28 cellular contexts compared by ENCODE assay signal in genomic region chr14:105229099-105229655, GRCh38.
"Had no signal": no experiment of that assay in that cellular context is flagged by ENCODE, and none has a peak within 500 bp of the region (broad histone marks: within the 10 kb centered on the region; RNA-seq: fewer than 3 reads in every experiment).

No MANE protein-coding gene starts in this region.

- H3K4me1 ChIP-seq: heart right ventricle, left lung, lower lobe of right lung, right atrium auricular region, right lobe of liver, stomach, testis, tibial artery, upper lobe of right lung had no signal

- H3K27ac Mint-ChIP-seq: naive thymus-derived CD4-positive, alpha-beta T cell; natural killer cell treated with Interleukin-12 subunit alpha and Interleukin-12 subunit beta and Interleukin-15 and Interleukin-18, amount 100 ng/mL, for 72 hours; progenitor cell of endocrine pancreas; stimulated activated naive B cell treated with anti-CD40 and anti-IgM and Interleukin-4, amounts not matched to agents 10 μg/mL and 1 μg/mL and 100 μg/mL, for 72 hours had no signal

- H3K36me3 Mint-ChIP-seq: natural killer cell treated with Interleukin-12 subunit alpha and Interleukin-12 subunit beta and Interleukin-15 and Interleukin-18, amount 100 ng/mL, for 72 hours had no signal

- H3K9me3 Mint-ChIP-seq: naive thymus-derived CD4-positive, alpha-beta T cell; natural killer cell treated with Interleukin-12 subunit alpha and Interleukin-12 subunit beta and Interleukin-15 and Interleukin-18, amount 100 ng/mL, for 72 hours; neural crest cell; stimulated activated naive B cell treated with anti-CD40 and anti-IgM and Interleukin-4, amounts not matched to agents 10 μg/mL and 1 μg/mL and 100 μg/mL, for 72 hours had no signal

- H3K36me3 ChIP-seq: ovary had no signal

- H3K9me3 ChIP-seq: heart right ventricle, left lung, lower lobe of right lung, ovary, right atrium auricular region, right lobe of liver, stomach, testis, tibial artery, upper lobe of right lung had no signal

- H3K27me3 ChIP-seq: heart right ventricle, hepatocyte, left lung, ovary, right atrium auricular region, right lobe of liver, stomach, testis, tibial artery, upper lobe of right lung had no signal

- ATAC-seq: left lung; naive thymus-derived CD4-positive, alpha-beta T cell; natural killer cell treated with Interleukin-12 subunit alpha and Interleukin-12 subunit beta and Interleukin-15 and Interleukin-18, amount 100 ng/mL, for 72 hours; stimulated activated naive B cell treated with anti-CD40 and anti-IgM and Interleukin-4, amounts not matched to agents 10 μg/mL and 1 μg/mL and 100 μg/mL, for 72 hours; stimulated activated naive CD8-positive, alpha-beta T cell treated with anti-CD3 and anti-CD28 coated beads, Interleukin-15, Interleukin-2, amounts not matched to agents 100 U/mL and 50 U/mL, for 24 hours had no signal

- DNase-seq: heart right ventricle; islet precursor cell; kidney glomerular epithelial cell; left cardiac atrium; lower lobe of right lung; mammary epithelial cell; mesenchymal stem cell; naive thymus-derived CD4-positive, alpha-beta T cell; stimulated activated CD4-positive, alpha-beta T cell treated with anti-CD3 and anti-CD28 coated beads, Interleukin-12 subunit alpha, Interleukin-12 subunit beta, amount 100 ng/mL, for 4 hours; stimulated activated CD4-positive, alpha-beta T cell treated with anti-CD3 and anti-CD28 coated beads, Interleukin-15, amount 100 ng/mL, for 24 hours; stimulated activated CD4-positive, alpha-beta T cell treated with anti-CD3 and anti-CD28 coated beads, Interleukin-2, amount 100 ng/mL, for 24 hours; stimulated activated CD4-positive, alpha-beta T cell treated with anti-CD3 and anti-CD28 coated beads, Interleukin-4, amount 100 ng/mL, for 1 hour; stimulated activated naive B cell treated with anti-CD40 and anti-IgM and Interleukin-4, amounts not matched to agents 10 μg/mL and 1 μg/mL and 100 μg/mL, for 72 hours; stimulated activated naive CD8-positive, alpha-beta T cell treated with anti-CD3 and anti-CD28 coated beads, Interleukin-15, Interleukin-2, amounts not matched to agents 100 U/mL and 50 U/mL, for 24 hours; stomach; testis; tibial artery; trophoblast cell; upper lobe of right lung had no signal

- H3K27ac ChIP-seq: heart right ventricle, hepatocyte, left lung, lower lobe of right lung, ovary, right atrium auricular region, right lobe of liver, stomach, testis, tibial artery, upper lobe of right lung had no signal

- H3K4me1 Mint-ChIP-seq: naive thymus-derived CD4-positive, alpha-beta T cell; neural crest cell had no signal

- H3K4me3 Mint-ChIP-seq: naive thymus-derived CD4-positive, alpha-beta T cell; natural killer cell treated with Interleukin-12 subunit alpha and Interleukin-12 subunit beta and Interleukin-15 and Interleukin-18, amount 100 ng/mL, for 72 hours; neural crest cell; stimulated activated naive B cell treated with anti-CD40 and anti-IgM and Interleukin-4, amounts not matched to agents 10 μg/mL and 1 μg/mL and 100 μg/mL, for 72 hours had no signal

- H3K4me3 ChIP-seq: heart right ventricle, hepatocyte, left lung, lower lobe of right lung, ovary, right atrium auricular region, right lobe of liver, smooth muscle cell, stomach, testis, tibial artery, upper lobe of right lung had no signal

- H3K27me3 Mint-ChIP-seq: naive thymus-derived CD4-positive, alpha-beta T cell; natural killer cell treated with Interleukin-12 subunit alpha and Interleukin-12 subunit beta and Interleukin-15 and Interleukin-18, amount 100 ng/mL, for 72 hours; progenitor cell of endocrine pancreas; stimulated activated naive B cell treated with anti-CD40 and anti-IgM and Interleukin-4, amounts not matched to agents 10 μg/mL and 1 μg/mL and 100 μg/mL, for 72 hours had no signal
